Comparison of ENCODE assay signal across 24 cellular contexts in genomic region chr7:142647749-142648148, GRCh38.
"Had no signal": no experiment of that assay in that cellular context is flagged by ENCODE, and none has a peak within 500 bp of the region (broad histone marks: within the 10 kb centered on the region; RNA-seq: fewer than 3 reads in every experiment).

No MANE protein-coding gene starts in this region.

- DNase-seq: activated B cell treated with CpG ODN at 0.5 μM for 24 hours; activated CD4-positive, alpha-beta memory T cell treated with anti-CD3 and anti-CD28 coated beads, Interleukin-2, amount 10 ng/mL, durations not matched to agents 7 days and 5 days; activated CD4-positive, alpha-beta T cell treated with anti-CD3 and anti-CD28 coated beads for 1 hour; activated CD4-positive, alpha-beta T cell treated with anti-CD3 and anti-CD28 coated beads, Interleukin-2, amount 10 ng/mL, durations not matched to agents 7 days and 5 days; activated CD8-positive, alpha-beta memory T cell treated with anti-CD3 and anti-CD28 coated beads, Interleukin-2, amount 50 U/mL, for 48 hours; activated effector memory CD4-positive, alpha-beta T cell treated with anti-CD3 and anti-CD28 coated beads, Interleukin-2, amount 50 U/mL, for 16 hours; activated naive CD4-positive, alpha-beta T cell treated with anti-CD3 and anti-CD28 coated beads, Interleukin-2, amount 50 U/mL, for 16 hours; activated T-cell treated with anti-CD3 and anti-CD28 coated beads, Interleukin-2, amount 50 U/mL, for 1 hour; aorta; central memory CD4-positive, alpha-beta T cell; Kasumi-1; NCI-H1105 treated with DMSO at 0.1 percent for 48 hours; NCI-H1436 treated with DMSO at 0.1 percent for 48 hours; NCI-H187; NCI-H2081; NCI-H510A treated with DMSO at 0.1 percent for 48 hours; NCI-H69; PC-3; SIG-M5; T-cell; T-helper 2 cell; T1000 had no signal

- H3K4me3 ChIP-seq: breast epithelium had no signal

- H3K27ac ChIP-seq: breast epithelium had no signal

- H3K36me3 ChIP-seq: breast epithelium had no signal

- H3K27me3 ChIP-seq: breast epithelium had no signal

- ATAC-seq: PC-3, T-cell had no signal

- FAIRE-seq: TTC549 had no signal

- H3K4me1 ChIP-seq: breast epithelium had no signal
